20 cellular contexts compared by ENCODE assay signal in the genomic region with DNA sequence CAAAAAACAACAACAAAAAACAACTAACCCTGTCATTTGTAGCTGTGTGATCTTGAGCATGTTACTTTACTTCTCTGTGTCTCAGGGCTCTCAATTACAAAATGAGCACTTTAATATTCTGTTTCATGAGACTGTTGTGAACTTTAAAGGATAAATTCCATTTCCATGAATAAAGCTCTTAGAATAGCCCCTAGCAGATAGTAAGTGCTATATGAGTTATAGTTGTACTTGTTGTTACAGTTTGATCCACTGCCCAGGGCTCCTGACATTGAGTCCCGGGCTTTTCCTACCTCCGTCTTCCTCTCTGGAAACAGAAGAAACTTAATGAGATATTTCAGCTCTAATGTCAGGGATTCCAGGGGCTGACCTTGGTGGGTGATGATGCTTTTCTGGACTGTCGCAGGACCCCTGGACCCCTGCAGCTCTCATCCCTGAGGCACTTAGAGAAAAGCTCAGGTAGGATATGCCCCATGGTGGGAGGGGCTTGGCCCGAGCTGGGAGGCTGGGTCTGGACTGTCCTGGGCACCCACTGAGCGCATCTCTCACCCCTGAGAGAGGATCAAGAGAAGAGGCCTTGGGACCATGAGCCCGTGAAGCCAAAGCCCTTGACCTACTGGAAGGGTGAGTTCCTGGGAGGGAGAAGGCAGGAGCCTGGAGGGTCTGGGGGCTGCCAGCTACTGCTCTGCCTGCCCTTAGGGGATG. TPM values are rescaled to one million over a fixed set of nuclear protein-coding genes. Genes with fewer than 3 reads are reported as not detected.
"Had no signal": no experiment of that assay in that cellular context is flagged by ENCODE, and none has a peak within 500 bp of the region (broad histone marks: within the 10 kb centered on the region; RNA-seq: fewer than 3 reads in every experiment).

No MANE protein-coding gene starts in this region.

- H3K4me3 Mint-ChIP-seq: activated naive CD4-positive, alpha-beta T cell treated with anti-CD3 and anti-CD28 coated beads, Interleukin-2, amount 10 ng/mL, durations not matched to agents 7 days and 5 days; activated T-cell treated with anti-CD3 and anti-CD28 coated beads, Interleukin-2, amount 50 U/mL, for 4 hours; stimulated activated memory B cell treated with anti-CD40 and anti-IgM and Interleukin-4, amounts not matched to agents 10 μg/mL and 1 μg/mL and 100 μg/mL, for 72 hours; T-cell had no signal

- H3K27ac ChIP-seq: brain microvascular endothelial cell, pancreas, thoracic aorta, upper lobe of left lung had no signal

- H3K27me3 ChIP-seq: brain microvascular endothelial cell, gastroesophageal sphincter, hepatocyte, pancreas, sigmoid colon had no signal

- H3K36me3 Mint-ChIP-seq: activated naive CD4-positive, alpha-beta T cell treated with anti-CD3 and anti-CD28 coated beads, Interleukin-2, amount 10 ng/mL, durations not matched to agents 7 days and 5 days; stimulated activated memory B cell treated with anti-CD40 and anti-IgM and Interleukin-4, amounts not matched to agents 10 μg/mL and 1 μg/mL and 100 μg/mL, for 72 hours; T-cell had no signal

- H3K4me3 ChIP-seq: gastroesophageal sphincter, hepatocyte, pancreas, sigmoid colon, thoracic aorta, upper lobe of left lung had no signal

- H3K27ac Mint-ChIP-seq: activated naive CD4-positive, alpha-beta T cell treated with anti-CD3 and anti-CD28 coated beads, Interleukin-2, amount 10 ng/mL, durations not matched to agents 7 days and 5 days; stimulated activated memory B cell treated with anti-CD40 and anti-IgM and Interleukin-4, amounts not matched to agents 10 μg/mL and 1 μg/mL and 100 μg/mL, for 72 hours had no signal

- H3K9me3 Mint-ChIP-seq: activated naive CD4-positive, alpha-beta T cell treated with anti-CD3 and anti-CD28 coated beads, Interleukin-2, amount 10 ng/mL, durations not matched to agents 7 days and 5 days; activated T-cell treated with anti-CD3 and anti-CD28 coated beads, Interleukin-2, amount 50 U/mL, for 4 hours; stimulated activated memory B cell treated with anti-CD40 and anti-IgM and Interleukin-4, amounts not matched to agents 10 μg/mL and 1 μg/mL and 100 μg/mL, for 72 hours; T-cell had no signal

- H3K4me1 ChIP-seq: pancreas had no signal

- FAIRE-seq: islet of Langerhans, pancreas had no signal

- DNase-seq: activated CD4-positive, alpha-beta T cell treated with anti-CD3 and anti-CD28 coated beads, Interleukin-2, amount 50 U/mL, for 1 hour; activated CD8-positive, alpha-beta memory T cell treated with anti-CD3 and anti-CD28 coated beads, Interleukin-2, amount 50 U/mL, for 4 hours; activated naive CD4-positive, alpha-beta T cell treated with anti-CD3 and anti-CD28 coated beads, Interleukin-2, amount 10 ng/mL, durations not matched to agents 7 days and 5 days; activated T-cell treated with anti-CD3 and anti-CD28 coated beads, Interleukin-2, amount 50 U/mL, for 4 hours; brain microvascular endothelial cell; cortex of kidney; mammary epithelial cell; sigmoid colon; stimulated activated CD4-positive, alpha-beta T cell treated with anti-CD3 and anti-CD28 coated beads, Interleukin-4, amount 100 ng/mL, for 4 hours; T-cell; T-helper 9 cell; upper lobe of left lung had no signal

- H3K36me3 ChIP-seq: pancreas had no signal

- ATAC-seq: activated T-cell treated with anti-CD3 and anti-CD28 coated beads, Interleukin-2, amount 50 U/mL, for 4 hours; esophagus mucosa; gastroesophageal sphincter; pancreas; SK-N-SH treated with all-trans-retinoic acid at 6 μM for 48 hours; stimulated activated memory B cell treated with anti-CD40 and anti-IgM and Interleukin-4, amounts not matched to agents 10 μg/mL and 1 μg/mL and 100 μg/mL, for 72 hours; T-cell had no signal

- H3K9me3 ChIP-seq: gastroesophageal sphincter, pancreas, sigmoid colon, thoracic aorta, upper lobe of left lung had no signal

RNA-seq across cellular contexts. Expression of gene GNB3, which starts 7.4 kb away (rescaled TPM):
- total RNA-seq: esophagus mucosa had no signal
